Comparison of ENCODE assay signal across 28 cellular contexts in the genomic region with DNA sequence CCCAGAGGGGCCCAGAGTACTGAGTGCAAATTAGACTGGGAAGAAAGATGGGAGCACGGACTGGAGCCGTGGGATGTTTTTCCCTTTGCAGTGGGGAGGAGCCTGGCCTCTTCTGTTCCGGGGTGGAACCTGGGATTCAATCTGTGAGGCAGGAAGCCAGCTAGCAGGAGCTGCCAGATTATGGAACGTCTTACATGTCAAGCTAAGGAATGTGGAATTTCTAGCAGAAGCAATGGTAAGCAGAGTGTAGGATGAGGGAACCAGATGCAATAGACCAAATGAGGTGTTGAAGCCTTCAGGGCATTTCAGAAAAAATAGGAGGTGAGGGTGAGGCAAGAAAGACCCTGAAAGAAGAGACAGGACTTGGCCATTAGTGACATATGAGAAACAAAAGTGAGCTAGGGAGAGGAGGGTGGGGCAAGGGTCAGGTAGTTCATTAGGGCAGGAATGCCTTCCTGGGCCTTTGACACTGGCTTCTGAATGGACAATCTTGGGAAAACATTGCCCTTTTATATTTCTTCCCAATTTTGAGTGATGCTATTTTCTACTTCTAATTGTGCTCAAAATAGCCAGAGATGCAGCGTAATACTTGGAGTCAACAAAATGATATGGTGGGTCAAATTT.
DNase-seq lines count a peak whose midpoint lies in the region; ATAC-seq, FAIRE-seq and TF ChIP-seq lines count a peak whose summit lies in the region.
"Had no signal": no experiment of that assay in that cellular context is flagged by ENCODE, and none has a peak within 500 bp of the region (broad histone marks: within the 10 kb centered on the region; RNA-seq: fewer than 3 reads in every experiment).

No MANE protein-coding gene starts in this region.

- TF ChIP-seq RAD21 in HepG2 (CRISPR knock-in tag; IDR thresholded peaks at IDR 0.05), result no peak

- CTCF ChIA-PET in HepG2 (lab: Yijun Ruan, JAX; ENCODE audit: low intra/inter-chr PET ratio, low total read pairs), result no interaction called here

- peak in 1 of 2 donors; percentile 44 for ATAC-seq in left cardiac atrium
- ATAC-seq in Right ventricle myocardium inferior, result no peak
- ATAC-seq in HepG2, result peak; percentile 65
- ATAC-seq in aorta (ENCODE audit: low FRiP score), result peak; percentile 37
- ATAC-seq in activated naive CD8-positive, alpha-beta T cell treated with anti-CD3 and anti-CD28 coated beads, Interleukin-2, amount 50 U/mL, for 24 hours, result no peak
- ATAC-seq: heart left ventricle, SK-N-SH treated with all-trans-retinoic acid at 6 μM for 48 hours had no signal

- H4K20me1 ChIP-seq in HepG2 (ENCODE audit: insufficient read depth, low read length), result no peaks in the 10 kb centered on the region; the same call in 1 of the 2 replicates

- H3K27me3 ChIP-seq in HepG2 (ENCODE audit: control insufficient read depth in 1 of 2, insufficient read depth in 2 of 2, low read length in 2 of 2) (no peaks in the 10 kb centered on the region), aorta (ENCODE audit: control insufficient read depth in 1 of 2, insufficient read depth in 2 of 2, low read length in 1 of 2) (no peaks in the 10 kb centered on the region), SJCRH30 (no peaks in the 10 kb centered on the region)
- H3K27me3 ChIP-seq: heart left ventricle, sigmoid colon, upper lobe of left lung had no signal

- H3K4me3 ChIP-seq in HepG2 (replicated peaks in 1 of 3; ENCODE audit: insufficient read depth in 1 of 3, low read depth in 2 of 3, low read length in 3 of 3) (no peak overlapping the region), aorta (ENCODE audit: low read length in 2 of 2) (no peak overlapping the region), SJCRH30 (no peak overlapping the region)
- H3K4me3 ChIP-seq: heart left ventricle, left ventricle myocardium inferior, sigmoid colon, upper lobe of left lung had no signal

- H3K4me1 ChIP-seq in HepG2 (ENCODE audit: insufficient read depth, low read length) (peaks cover 71% of the 10 kb centered on the region), aorta (ENCODE audit: control insufficient read depth in 1 of 2, insufficient read depth in 2 of 2, low read length in 2 of 2) (no peaks in the 10 kb centered on the region), SJCRH30 (peaks cover 6% of the 10 kb centered on the region; the same call in 1 of the 2 replicates)
- H3K4me1 ChIP-seq: parathyroid adenoma, sigmoid colon, upper lobe of left lung had no signal

- TF ChIP-seq POLR2A in HepG2 (IDR thresholded peaks at IDR 0.05; ENCODE audit: insufficient read depth in 1 of 2, low read depth in 2 of 2, low read length in 2 of 2), result no peak

- H3K27ac Mint-ChIP-seq in activated naive CD8-positive, alpha-beta T cell treated with anti-CD3 and anti-CD28 coated beads, Interleukin-2, amount 50 U/mL, for 24 hours, result no peak overlapping the region
- H3K27ac Mint-ChIP-seq: activated naive CD4-positive, alpha-beta T cell treated with anti-CD3 and anti-CD28 coated beads, Interleukin-2, amount 50 U/mL, for 24 hours; activated T-helper 1 cell treated with anti-CD3 and anti-CD28 coated beads, Interleukin-12 subunit alpha, Interleukin-12 subunit beta, Interleukin-2, Interleukin-4 antibody, amounts not matched to agents 30 ng/mL and 10 ng/mL and 1 ng/mL, durations not matched to agents 14 hours and 24 hours and 36 hours; nephron; T-helper 2 cell treated with Interferon-gamma antibody and Interleukin-4, amounts not matched to agents 5 μg/mL and 100 μg/mL, for 36 hours had no signal

- intact Hi-C loops in left cardiac atrium (cut with DNase I), result no loop called here
- intact Hi-C loops in Right ventricle myocardium inferior (cut with DNase I), result no loop called here
- intact Hi-C loops in HepG2 (cut with micrococcal nuclease; ENCODE audit: unreplicated experiment), result no loop called here
- intact Hi-C loops in aorta (cut with DNase I), result no loop called here

- no peaks in the 10 kb centered on the region for H3K36me3 Mint-ChIP-seq in activated naive CD8-positive, alpha-beta T cell treated with anti-CD3 and anti-CD28 coated beads, Interleukin-2, amount 50 U/mL, for 24 hours (ENCODE audit: low read depth)
- H3K36me3 Mint-ChIP-seq: activated naive CD4-positive, alpha-beta T cell treated with anti-CD3 and anti-CD28 coated beads, Interleukin-2, amount 50 U/mL, for 24 hours had no signal

- DNase-seq in left cardiac atrium, result peak; percentile 31
- DNase-seq in Right ventricle myocardium inferior (ENCODE audit: missing footprints), result no peak
- peak; percentile 49 for DNase-seq in cerebellar cortex (ENCODE audit: low spot score)
- DNase-seq in HepG2 (ENCODE audit: low spot score), result no peak
- DNase-seq in aorta, result no peak
- DNase-seq in activated naive CD8-positive, alpha-beta T cell treated with anti-CD3 and anti-CD28 coated beads, Interleukin-2, amount 50 U/mL, for 24 hours, result no peak
- DNase-seq in NCI-H2171 treated with DMSO at 0.1 percent for 48 hours (lab: John Stamatoyannopoulos, UW), result no peak
- DNase-seq in SJCRH30, result no peak
- DNase-seq: anterior cingulate cortex; central memory CD4-positive, alpha-beta T cell; GOT3; heart left ventricle; left ventricle myocardium inferior; NCI-H187; NCI-H69; RPMI8226; sigmoid colon; stimulated activated CD8-positive, alpha-beta memory T cell treated with anti-CD3 and anti-CD28 coated beads, Interleukin-4, amount 100 ng/mL, for 48 hours; upper lobe of left lung had no signal

- no peak overlapping the region for H3K9ac ChIP-seq in HepG2 (ENCODE audit: insufficient read depth, low read depth, low read length)
- H3K9ac ChIP-seq: KMS-11, parathyroid adenoma had no signal

- H3K27ac ChIP-seq in HepG2 (ENCODE audit: extremely low read length, insufficient read depth, low read length), result no peak overlapping the region
- H3K27ac ChIP-seq in aorta (ENCODE audit: low read depth in 1 of 2, low read length in 2 of 2), result no peak overlapping the region
- no peak overlapping the region for H3K27ac ChIP-seq in SJCRH30
- H3K27ac ChIP-seq: heart left ventricle, KMS-11, left ventricle myocardium inferior, parathyroid adenoma, sigmoid colon, upper lobe of left lung, VCaP had no signal

- FAIRE-seq in HepG2 (lab: Jason Lieb, UNC), result peak; percentile 75
- FAIRE-seq: A204.1 had no signal

- WGBS in HepG2 (ENCODE audit: low lambda C conversion rate), result 55% methylated on average over 5 of the region's 5 CpGs
- 57 to 58% methylated on average over 5 of the region's 5 CpGs for WGBS in aorta, 2 donors

- in situ Hi-C loops in HepG2 (cut with HindIII; ENCODE audit: extremely low pct_ligation_motif_present, low pct_unique_long_range_greater_than_20kb), result no loop called here

- no peak overlapping the region for H3K4me3 Mint-ChIP-seq in activated naive CD8-positive, alpha-beta T cell treated with anti-CD3 and anti-CD28 coated beads, Interleukin-2, amount 50 U/mL, for 24 hours
- H3K4me3 Mint-ChIP-seq: activated naive CD4-positive, alpha-beta T cell treated with anti-CD3 and anti-CD28 coated beads, Interleukin-2, amount 50 U/mL, for 24 hours; activated T-helper 1 cell treated with anti-CD3 and anti-CD28 coated beads, Interleukin-12 subunit alpha, Interleukin-12 subunit beta, Interleukin-2, Interleukin-4 antibody, amounts not matched to agents 30 ng/mL and 10 ng/mL and 1 ng/mL, durations not matched to agents 14 hours and 24 hours and 36 hours; nephron; T-helper 2 cell treated with Interferon-gamma antibody and Interleukin-4, amounts not matched to agents 5 μg/mL and 100 μg/mL, for 36 hours had no signal

- H3K79me2 ChIP-seq in HepG2 (ENCODE audit: insufficient read depth, low read length), result peaks cover 38% of the 10 kb centered on the region
- H3K79me2 ChIP-seq: parathyroid adenoma had no signal

- H3K36me3 ChIP-seq in HepG2 (replicated peaks in 1 of 2; ENCODE audit: control insufficient read depth in 1 of 2, insufficient read depth in 2 of 2, low read length in 2 of 2) (peaks cover 0 to 4% of the 10 kb centered on the region in 2 experiments; a peak in 1 of 5 replicates), aorta (ENCODE audit: control insufficient read depth in 1 of 2, insufficient read depth in 2 of 2, low read length in 1 of 2) (no peaks in the 10 kb centered on the region), SJCRH30 (no peaks in the 10 kb centered on the region)
- H3K36me3 ChIP-seq: heart left ventricle, sigmoid colon, upper lobe of left lung had no signal

- POLR2A ChIA-PET in HepG2 (lab: Yijun Ruan, JAX), result no interaction called here

- TF ChIP-seq CTCF in HepG2 (CRISPR knock-in tag; IDR thresholded peaks at IDR 0.05), result no peak

- H3K9me3 Mint-ChIP-seq in activated naive CD8-positive, alpha-beta T cell treated with anti-CD3 and anti-CD28 coated beads, Interleukin-2, amount 50 U/mL, for 24 hours, result no peaks in the 10 kb centered on the region
- H3K9me3 Mint-ChIP-seq: activated naive CD4-positive, alpha-beta T cell treated with anti-CD3 and anti-CD28 coated beads, Interleukin-2, amount 50 U/mL, for 24 hours; activated T-helper 1 cell treated with anti-CD3 and anti-CD28 coated beads, Interleukin-12 subunit alpha, Interleukin-12 subunit beta, Interleukin-2, Interleukin-4 antibody, amounts not matched to agents 30 ng/mL and 10 ng/mL and 1 ng/mL, durations not matched to agents 14 hours and 24 hours and 36 hours; nephron; T-helper 2 cell treated with Interferon-gamma antibody and Interleukin-4, amounts not matched to agents 5 μg/mL and 100 μg/mL, for 36 hours had no signal

- no peak for TF ChIP-seq EP300 in HepG2 (IDR thresholded peaks at IDR 0.05; ENCODE audit: low read depth in 2 of 2, low read length in 2 of 2)
- TF ChIP-seq EP300 in HepG2 (CRISPR knock-in tag; IDR thresholded peaks at IDR 0.05; ENCODE audit: borderline replicate concordance), result no peak

- no TSS peak for BruUV-seq in HepG2 (replicated peaks; lab: Mats Ljungman, UMichigan)

- H3K4me1 Mint-ChIP-seq in activated naive CD8-positive, alpha-beta T cell treated with anti-CD3 and anti-CD28 coated beads, Interleukin-2, amount 50 U/mL, for 24 hours, result no peaks in the 10 kb centered on the region
- H3K4me1 Mint-ChIP-seq: activated naive CD4-positive, alpha-beta T cell treated with anti-CD3 and anti-CD28 coated beads, Interleukin-2, amount 50 U/mL, for 24 hours had no signal

- H3K4me2 ChIP-seq in HepG2 (ENCODE audit: low read depth, low read length), result no peak overlapping the region; the same call in 1 of the 2 replicates
- H3K4me2 ChIP-seq: KMS-11 had no signal

- no peaks in the 10 kb centered on the region for H3K27me3 Mint-ChIP-seq in activated naive CD8-positive, alpha-beta T cell treated with anti-CD3 and anti-CD28 coated beads, Interleukin-2, amount 50 U/mL, for 24 hours
- H3K27me3 Mint-ChIP-seq: activated naive CD4-positive, alpha-beta T cell treated with anti-CD3 and anti-CD28 coated beads, Interleukin-2, amount 50 U/mL, for 24 hours had no signal

- H3K9me3 ChIP-seq in HepG2 (ENCODE audit: low read length) (no peaks in the 10 kb centered on the region), aorta (ENCODE audit: control insufficient read depth, low read length) (peaks cover 1% of the 10 kb centered on the region), SJCRH30 (replicated peaks) (0 out of 2 replicates have a peak, but pooled peaks cover 3% of the 10 kb centered on the region)
- H3K9me3 ChIP-seq: heart left ventricle, left ventricle myocardium inferior, sigmoid colon, upper lobe of left lung had no signal

- H2AFZ ChIP-seq in HepG2 (ENCODE audit: low read length), result no peak overlapping the region
- H2AFZ ChIP-seq: parathyroid adenoma had no signal

TF ChIP-seq in HepG2, 621 proteins besides CTCF, POLR2A, EP300 and RAD21 (continues in another document):
- 0 out of 2 replicates have a peak, but pooled peaks have one; percentile 24 for TF ChIP-seq SALL1 (CRISPR knock-in tag; IDR thresholded peaks at IDR 0.05)

Comparison
In these comparisons a context has a peak if more than half of its experiments do, and no peak if none do; other contexts are left out.
1. DNase-seq: peak in left cardiac atrium (single experiment) and cerebellar cortex (single experiment); none in Right ventricle myocardium inferior (single experiment), HepG2 (single experiment), aorta (0 of 2), activated naive CD8-positive, alpha-beta T cell treated with anti-CD3 and anti-CD28 coated beads, Interleukin-2, amount 50 U/mL, for 24 hours (single experiment), NCI-H2171 treated with DMSO at 0.1 percent for 48 hours (single experiment) and SJCRH30 (0 of 2).
2. ATAC-seq: peak in HepG2 (single experiment) and aorta (single experiment); none in Right ventricle myocardium inferior (single experiment) and activated naive CD8-positive, alpha-beta T cell treated with anti-CD3 and anti-CD28 coated beads, Interleukin-2, amount 50 U/mL, for 24 hours (single experiment).